In the genomic region with DNA sequence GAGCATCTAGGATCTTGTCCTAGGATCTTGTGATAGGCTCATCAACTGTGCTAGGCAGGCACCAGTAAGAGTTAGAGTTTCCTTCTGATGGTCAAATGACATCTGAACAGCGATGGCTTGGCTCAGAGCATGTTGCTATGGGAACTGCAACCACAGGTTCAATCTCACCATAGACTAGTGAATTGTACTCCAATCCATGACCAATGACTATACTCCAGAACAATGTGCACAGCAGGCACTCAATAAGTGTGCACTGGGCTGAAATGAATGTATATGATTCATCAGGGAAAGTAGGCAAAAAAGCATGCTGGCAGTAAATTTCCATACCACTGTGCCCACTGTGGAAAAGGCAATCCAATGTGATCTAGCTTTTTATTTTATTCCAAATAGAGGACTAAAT, we compare ENCODE assay signal across 18 cellular contexts.
"Had no signal": no experiment of that assay in that cellular context is flagged by ENCODE, and none has a peak within 500 bp of the region (broad histone marks: within the 10 kb centered on the region; RNA-seq: fewer than 3 reads in every experiment).

No MANE protein-coding gene starts in this region.

- H3K4me1 Mint-ChIP-seq: activated CD8-positive, alpha-beta memory T cell treated with anti-CD3 and anti-CD28 coated beads, Interleukin-2, amount 10 ng/mL, durations not matched to agents 7 days and 5 days; naive B cell had no signal

- H3K4me2 ChIP-seq: hepatocyte had no signal

- H3K79me2 ChIP-seq: hepatocyte had no signal

- H3K27me3 ChIP-seq: hepatocyte, right lobe of liver, upper lobe of right lung had no signal

- ATAC-seq: activated CD8-positive, alpha-beta memory T cell treated with anti-CD3 and anti-CD28 coated beads, Interleukin-2, amount 10 ng/mL, durations not matched to agents 7 days and 5 days; right lobe of liver; upper lobe of right lung had no signal

- H3K9me3 Mint-ChIP-seq: activated T-cell treated with anti-CD3 and anti-CD28 coated beads, Interleukin-2, amount 50 U/mL, for 24 hours; T-helper 2 cell treated with Interferon-gamma antibody and Interleukin-4, amounts not matched to agents 5 μg/mL and 100 μg/mL, for 36 hours had no signal

- H3K9me3 ChIP-seq: right lobe of liver, suprapubic skin, upper lobe of right lung had no signal

- H3K4me1 ChIP-seq: right lobe of liver, suprapubic skin, upper lobe of right lung had no signal

- H3K36me3 ChIP-seq: right lobe of liver, suprapubic skin, upper lobe of right lung had no signal

- H3K27ac ChIP-seq: right lobe of liver, suprapubic skin, upper lobe of right lung had no signal

- FAIRE-seq: colon had no signal

- H3K36me3 Mint-ChIP-seq: activated CD8-positive, alpha-beta memory T cell treated with anti-CD3 and anti-CD28 coated beads, Interleukin-2, amount 10 ng/mL, durations not matched to agents 7 days and 5 days; activated naive CD8-positive, alpha-beta T cell; naive B cell had no signal

- H3K4me3 ChIP-seq: hepatocyte, right lobe of liver, suprapubic skin, upper lobe of right lung had no signal

- H3K4me3 Mint-ChIP-seq: activated CD8-positive, alpha-beta memory T cell treated with anti-CD3 and anti-CD28 coated beads, Interleukin-2, amount 10 ng/mL, durations not matched to agents 7 days and 5 days; activated naive CD8-positive, alpha-beta T cell; activated T-cell treated with anti-CD3 and anti-CD28 coated beads, Interleukin-2, amount 50 U/mL, for 24 hours; naive B cell; T-helper 2 cell treated with Interferon-gamma antibody and Interleukin-4, amounts not matched to agents 5 μg/mL and 100 μg/mL, for 36 hours had no signal

- DNase-seq: activated CD4-positive, alpha-beta T cell treated with anti-CD3 and anti-CD28 coated beads, Interleukin-2, amount 50 U/mL, for 4 hours; activated CD4-positive, CD25-positive, alpha-beta regulatory T cell treated with anti-CD3 and anti-CD28 coated beads, Interleukin-2, amount 50 U/mL, for 72 hours; activated CD8-positive, alpha-beta memory T cell treated with anti-CD3 and anti-CD28 coated beads, Interleukin-2, amount 10 ng/mL, durations not matched to agents 7 days and 5 days; activated effector memory CD4-positive, alpha-beta T cell treated with anti-CD3 and anti-CD28 coated beads, Interleukin-2, amount 50 U/mL, for 16 hours; activated T-cell treated with anti-CD3 and anti-CD28 coated beads, Interleukin-2, amount 50 U/mL, for 24 hours; effector CD8-positive, alpha-beta T cell; midbrain; naive B cell; nucleus accumbens; right lobe of liver; stimulated activated naive CD4-positive, alpha-beta T cell treated with Interleukin-2 at 50 U/mL for 16 hours; SW 1271; upper lobe of right lung had no signal

- H3K27ac Mint-ChIP-seq: activated CD8-positive, alpha-beta memory T cell treated with anti-CD3 and anti-CD28 coated beads, Interleukin-2, amount 10 ng/mL, durations not matched to agents 7 days and 5 days; activated naive CD8-positive, alpha-beta T cell; activated T-cell treated with anti-CD3 and anti-CD28 coated beads, Interleukin-2, amount 50 U/mL, for 24 hours; naive B cell; T-helper 2 cell treated with Interferon-gamma antibody and Interleukin-4, amounts not matched to agents 5 μg/mL and 100 μg/mL, for 36 hours had no signal

- H2AFZ ChIP-seq: hepatocyte had no signal
